ENCODE assay signal across 24 cellular contexts in genomic region chr19:50213925-50214324, GRCh38. TPM values are rescaled to one million over a fixed set of nuclear protein-coding genes. Genes with fewer than 3 reads are reported as not detected.
"Had no signal": no experiment of that assay in that cellular context is flagged by ENCODE, and none has a peak within 500 bp of the region (broad histone marks: within the 10 kb centered on the region; RNA-seq: fewer than 3 reads in every experiment).

No MANE protein-coding gene starts in this region.

- H3K27ac Mint-ChIP-seq: activated B cell treated with CpG ODN at 0.5 μM for 24 hours; activated CD4-positive, alpha-beta T cell treated with anti-CD3 and anti-CD28 coated beads, Interleukin-2, amount 10 ng/mL, durations not matched to agents 24 days and 14 days; activated CD8-positive, alpha-beta T cell treated with anti-CD3 and anti-CD28 coated beads, Interleukin-2, amount 10 ng/mL, durations not matched to agents 7 days and 5 days; activated naive CD8-positive, alpha-beta T cell treated with anti-CD3 and anti-CD28 coated beads, Interleukin-2, amount 10 ng/mL, durations not matched to agents 7 days and 5 days; activated T-cell treated with anti-CD3 and anti-CD28 coated beads, Interleukin-2, amount 50 U/mL, for 24 hours; activated T-helper 2 cell treated with anti-CD3 and anti-CD28 coated beads, Interferon-gamma antibody, Interleukin-2, Interleukin-4, amounts not matched to agents 10 μg/mL and 5 μg/mL and 100 μg/mL, durations not matched to agents 14 hours and 24 hours and 36 hours; natural killer cell treated with Interleukin-12 subunit alpha and Interleukin-12 subunit beta and Interleukin-15 and Interleukin-18, amount 100 ng/mL, for 72 hours; T-cell had no signal

- H3K4me3 Mint-ChIP-seq: activated B cell treated with CpG ODN at 0.5 μM for 24 hours; activated CD4-positive, alpha-beta T cell treated with anti-CD3 and anti-CD28 coated beads, Interleukin-2, amount 10 ng/mL, durations not matched to agents 24 days and 14 days; activated CD8-positive, alpha-beta T cell treated with anti-CD3 and anti-CD28 coated beads, Interleukin-2, amount 10 ng/mL, durations not matched to agents 7 days and 5 days; activated naive CD8-positive, alpha-beta T cell treated with anti-CD3 and anti-CD28 coated beads, Interleukin-2, amount 10 ng/mL, durations not matched to agents 7 days and 5 days; activated T-cell treated with anti-CD3 and anti-CD28 coated beads, Interleukin-2, amount 50 U/mL, for 24 hours; natural killer cell treated with Interleukin-12 subunit alpha and Interleukin-12 subunit beta and Interleukin-15 and Interleukin-18, amount 100 ng/mL, for 72 hours; T-cell had no signal

- FAIRE-seq: pancreas had no signal

- H3K9me3 ChIP-seq: body of pancreas, neutrophil, pancreas had no signal

- H3K36me3 ChIP-seq: neutrophil had no signal

- H3K9me3 Mint-ChIP-seq: activated CD4-positive, alpha-beta T cell treated with anti-CD3 and anti-CD28 coated beads, Interleukin-2, amount 10 ng/mL, durations not matched to agents 24 days and 14 days; activated T-helper 2 cell treated with anti-CD3 and anti-CD28 coated beads, Interferon-gamma antibody, Interleukin-2, Interleukin-4, amounts not matched to agents 10 μg/mL and 5 μg/mL and 100 μg/mL, durations not matched to agents 14 hours and 24 hours and 36 hours; natural killer cell treated with Interleukin-12 subunit alpha and Interleukin-12 subunit beta and Interleukin-15 and Interleukin-18, amount 100 ng/mL, for 72 hours had no signal

- H3K27me3 Mint-ChIP-seq: activated CD4-positive, alpha-beta T cell treated with anti-CD3 and anti-CD28 coated beads, Interleukin-2, amount 10 ng/mL, durations not matched to agents 24 days and 14 days; activated naive CD8-positive, alpha-beta T cell treated with anti-CD3 and anti-CD28 coated beads, Interleukin-2, amount 10 ng/mL, durations not matched to agents 7 days and 5 days had no signal

- H3K27ac ChIP-seq: dorsolateral prefrontal cortex, neutrophil, tibial nerve had no signal

- H3K4me3 ChIP-seq: body of pancreas, dorsolateral prefrontal cortex, pancreas, tibial nerve had no signal

- H3K4me1 Mint-ChIP-seq: activated B cell treated with CpG ODN at 0.5 μM for 24 hours; activated CD4-positive, alpha-beta T cell treated with anti-CD3 and anti-CD28 coated beads, Interleukin-2, amount 10 ng/mL, durations not matched to agents 24 days and 14 days; activated naive CD8-positive, alpha-beta T cell treated with anti-CD3 and anti-CD28 coated beads, Interleukin-2, amount 10 ng/mL, durations not matched to agents 7 days and 5 days; T-cell had no signal

- ATAC-seq: activated CD8-positive, alpha-beta T cell treated with anti-CD3 and anti-CD28 coated beads, Interleukin-2, amount 10 ng/mL, durations not matched to agents 7 days and 5 days; T-cell had no signal

- H3K27me3 ChIP-seq: body of pancreas, dorsolateral prefrontal cortex, pancreas, tibial nerve had no signal

- H3K4me1 ChIP-seq: tibial nerve had no signal

- H3K36me3 Mint-ChIP-seq: activated naive CD8-positive, alpha-beta T cell treated with anti-CD3 and anti-CD28 coated beads, Interleukin-2, amount 10 ng/mL, durations not matched to agents 7 days and 5 days; natural killer cell treated with Interleukin-12 subunit alpha and Interleukin-12 subunit beta and Interleukin-15 and Interleukin-18, amount 100 ng/mL, for 72 hours; T-cell had no signal

- DNase-seq: activated B cell treated with CpG ODN at 0.5 μM for 24 hours; activated CD4-positive, alpha-beta T cell treated with anti-CD3 and anti-CD28 coated beads, Interleukin-2, amount 10 ng/mL, durations not matched to agents 24 days and 14 days; activated CD8-positive, alpha-beta T cell treated with anti-CD3 and anti-CD28 coated beads, Interleukin-2, amount 10 ng/mL, durations not matched to agents 7 days and 5 days; activated naive CD4-positive, alpha-beta T cell treated with Interleukin-2 at 50 U/mL for 16 hours; activated naive CD8-positive, alpha-beta T cell treated with anti-CD3 and anti-CD28 coated beads, Interleukin-2, amount 10 ng/mL, durations not matched to agents 7 days and 5 days; activated T-cell treated with anti-CD3 and anti-CD28 coated beads, Interleukin-2, amount 50 U/mL, for 24 hours; body of pancreas; caudate nucleus; dorsolateral prefrontal cortex; foreskin melanocyte; glutamatergic neuron; pancreas; stimulated activated CD4-positive, alpha-beta T cell treated with anti-CD3 and anti-CD28 coated beads, Interleukin-12 subunit alpha, Interleukin-12 subunit beta, amount 100 ng/mL, for 4 hours; stimulated activated CD4-positive, alpha-beta T cell treated with anti-CD3 and anti-CD28 coated beads, Interleukin-1b, Interleukin-23, amount 100 ng/mL, for 48 hours; stimulated activated CD8-positive, alpha-beta memory T cell treated with anti-CD3 and anti-CD28 coated beads, Interleukin-4, amount 100 ng/mL, for 48 hours; stimulated activated naive CD4-positive, alpha-beta T cell; T-cell had no signal

RNA-seq across cellular contexts. Expression of gene MYH14, which starts 10.5 kb away (rescaled TPM):
- total RNA-seq: activated B cell treated with CpG ODN at 0.5 μM for 24 hours; activated CD4-positive, alpha-beta T cell treated with anti-CD3 and anti-CD28 coated beads, Interleukin-2, amount 10 ng/mL, durations not matched to agents 24 days and 14 days; activated CD8-positive, alpha-beta T cell treated with anti-CD3 and anti-CD28 coated beads, Interleukin-2, amount 10 ng/mL, durations not matched to agents 7 days and 5 days; activated naive CD8-positive, alpha-beta T cell treated with anti-CD3 and anti-CD28 coated beads, Interleukin-2, amount 10 ng/mL, durations not matched to agents 7 days and 5 days; activated T-helper 2 cell treated with anti-CD3 and anti-CD28 coated beads, Interferon-gamma antibody, Interleukin-2, Interleukin-4, amounts not matched to agents 10 μg/mL and 5 μg/mL and 100 μg/mL, durations not matched to agents 14 hours and 24 hours and 36 hours; natural killer cell treated with Interleukin-12 subunit alpha and Interleukin-12 subunit beta and Interleukin-15 and Interleukin-18, amount 100 ng/mL, for 72 hours had no signal

RNA-seq across cellular contexts. Expression of gene IZUMO2, which starts 50.8 kb away (rescaled TPM):
- total RNA-seq: activated B cell treated with CpG ODN at 0.5 μM for 24 hours; activated CD4-positive, alpha-beta T cell treated with anti-CD3 and anti-CD28 coated beads, Interleukin-2, amount 10 ng/mL, durations not matched to agents 24 days and 14 days; activated CD8-positive, alpha-beta T cell treated with anti-CD3 and anti-CD28 coated beads, Interleukin-2, amount 10 ng/mL, durations not matched to agents 7 days and 5 days; activated naive CD8-positive, alpha-beta T cell treated with anti-CD3 and anti-CD28 coated beads, Interleukin-2, amount 10 ng/mL, durations not matched to agents 7 days and 5 days; activated T-helper 2 cell treated with anti-CD3 and anti-CD28 coated beads, Interferon-gamma antibody, Interleukin-2, Interleukin-4, amounts not matched to agents 10 μg/mL and 5 μg/mL and 100 μg/mL, durations not matched to agents 14 hours and 24 hours and 36 hours; body of pancreas; kidney epithelial cell; liver; natural killer cell treated with Interleukin-12 subunit alpha and Interleukin-12 subunit beta and Interleukin-15 and Interleukin-18, amount 100 ng/mL, for 72 hours; pancreas; subcutaneous adipose tissue; T-cell; tibial nerve had no signal
- polyA plus RNA-seq: liver, pancreas had no signal
